20 cellular contexts compared by ENCODE assay signal in the genomic region with DNA sequence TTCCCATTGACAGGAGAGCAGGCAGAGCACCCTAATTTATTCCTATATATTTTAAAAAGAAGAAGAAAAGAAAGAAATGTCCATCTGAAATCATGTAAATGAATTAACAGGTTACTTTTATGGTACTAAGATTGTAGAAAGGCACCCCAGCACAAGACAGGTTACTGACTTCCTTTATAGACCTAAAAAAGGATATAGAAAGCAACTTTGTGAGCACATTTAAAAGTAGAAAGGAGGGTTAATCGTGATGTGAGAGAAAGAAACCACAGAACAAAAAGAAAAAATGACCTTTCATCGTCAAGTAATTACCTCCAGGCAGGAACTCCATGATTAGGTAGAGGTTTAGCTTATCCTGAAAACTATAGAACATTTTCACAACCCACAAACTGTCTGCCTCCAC.
"Had no signal": no experiment of that assay in that cellular context is flagged by ENCODE, and none has a peak within 500 bp of the region (broad histone marks: within the 10 kb centered on the region; RNA-seq: fewer than 3 reads in every experiment).

No MANE protein-coding gene starts in this region.

- H3K27me3 ChIP-seq: ascending aorta, breast epithelium, spleen, thyroid gland had no signal

- H3K9me3 ChIP-seq: ascending aorta, breast epithelium, spleen, thyroid gland had no signal

- ATAC-seq: activated CD8-positive, alpha-beta T cell treated with anti-CD3 and anti-CD28 coated beads, Interleukin-2, amount 10 ng/mL, durations not matched to agents 7 days and 5 days; stimulated activated naive B cell treated with anti-CD40 and anti-IgM and Interleukin-4, amounts not matched to agents 10 μg/mL and 1 μg/mL and 100 μg/mL, for 72 hours; WTC11 had no signal

- H3K4me1 ChIP-seq: ascending aorta, thyroid gland had no signal

- H3K9me3 Mint-ChIP-seq: neural crest cell; stimulated activated naive B cell treated with anti-CD40 and anti-IgM and Interleukin-4, amounts not matched to agents 10 μg/mL and 1 μg/mL and 100 μg/mL, for 72 hours; T-helper 2 cell treated with Interferon-gamma antibody and Interleukin-4, amounts not matched to agents 5 μg/mL and 100 μg/mL, for 36 hours; WTC11 had no signal

- H3K4me1 Mint-ChIP-seq: neural crest cell; stimulated activated naive B cell treated with anti-CD40 and anti-IgM and Interleukin-4, amounts not matched to agents 10 μg/mL and 1 μg/mL and 100 μg/mL, for 72 hours; WTC11 had no signal

- DNase-seq: activated CD4-positive, alpha-beta T cell treated with anti-CD3 and anti-CD28 coated beads for 4 hours; activated CD8-positive, alpha-beta T cell treated with anti-CD3 and anti-CD28 coated beads, Interleukin-2, amount 10 ng/mL, durations not matched to agents 7 days and 5 days; activated gamma-delta T cell treated with Interleukin-2 at 50 U/mL for 16 hours; cerebellar nuclear complex; cortex of kidney; erythroblast; foreskin melanocyte; kidney; retina; spleen; stimulated activated CD4-positive, alpha-beta T cell treated with anti-CD3 and anti-CD28 coated beads, Interleukin-4, amount 100 ng/mL, for 4 hours; stimulated activated naive B cell treated with anti-CD40 and anti-IgM and Interleukin-4, amounts not matched to agents 10 μg/mL and 1 μg/mL and 100 μg/mL, for 72 hours; SW 1271; thyroid gland had no signal

- H3K4me3 Mint-ChIP-seq: activated CD8-positive, alpha-beta T cell treated with anti-CD3 and anti-CD28 coated beads, Interleukin-2, amount 10 ng/mL, durations not matched to agents 7 days and 5 days; neural crest cell; stimulated activated naive B cell treated with anti-CD40 and anti-IgM and Interleukin-4, amounts not matched to agents 10 μg/mL and 1 μg/mL and 100 μg/mL, for 72 hours; T-helper 2 cell treated with Interferon-gamma antibody and Interleukin-4, amounts not matched to agents 5 μg/mL and 100 μg/mL, for 36 hours; WTC11 had no signal

- H3K4me3 ChIP-seq: ascending aorta, breast epithelium, lung, spleen, thyroid gland had no signal

- H3K27me3 Mint-ChIP-seq: stimulated activated naive B cell treated with anti-CD40 and anti-IgM and Interleukin-4, amounts not matched to agents 10 μg/mL and 1 μg/mL and 100 μg/mL, for 72 hours had no signal

- H3K27ac ChIP-seq: ascending aorta, breast epithelium, spleen, thyroid gland had no signal

- H3K27ac Mint-ChIP-seq: activated CD8-positive, alpha-beta T cell treated with anti-CD3 and anti-CD28 coated beads, Interleukin-2, amount 10 ng/mL, durations not matched to agents 7 days and 5 days; stimulated activated naive B cell treated with anti-CD40 and anti-IgM and Interleukin-4, amounts not matched to agents 10 μg/mL and 1 μg/mL and 100 μg/mL, for 72 hours; T-helper 2 cell treated with Interferon-gamma antibody and Interleukin-4, amounts not matched to agents 5 μg/mL and 100 μg/mL, for 36 hours; WTC11 had no signal
